ENCODE assay signal across 8 cellular contexts in genomic region chr10:22630229-22631174, GRCh38.
DNase-seq lines count a peak whose midpoint lies in the region; ATAC-seq and TF ChIP-seq lines count a peak whose summit lies in the region.

No MANE protein-coding gene starts in this region.

- peaks cover 6 to 26% of the 10 kb centered on the region in 2 donors for H3K4me1 ChIP-seq in duodenal mucosa (ENCODE audit: control insufficient read depth in 1 of 2, insufficient read depth in 2 of 2, low read length in 2 of 2)

- H3K27me3 Mint-ChIP-seq in nephron progenitor cell (ENCODE audit: low read depth, poor library complexity) = no peaks in the 10 kb centered on the region

- peaks cover 3% of the 10 kb centered on the region for H3K36me3 Mint-ChIP-seq in nephron progenitor cell (ENCODE audit: low read depth)

- peak; percentile 39 for DNase-seq in ACHN
- peak; percentile 71 for DNase-seq in RPMI7951 (ENCODE audit: low read depth)
- no peak for DNase-seq in nephron progenitor cell
- DNase-seq in NK-92 treated with Interleukin-12 subunit alpha and Interleukin-12 subunit beta, amount 100 ng/mL, for 24 hours (lab: John Stamatoyannopoulos, UW) = no peak
- DNase-seq in H7 = no peak

- H3K9me3 Mint-ChIP-seq in nephron progenitor cell = peaks cover 2% of the 10 kb centered on the region

- no peak overlapping the region for H3K4me3 Mint-ChIP-seq in nephron progenitor cell

- H3K36me3 ChIP-seq in duodenal mucosa (ENCODE audit: control insufficient read depth in 1 of 2, insufficient read depth in 2 of 2, low read length in 2 of 2) (no peaks in the 10 kb centered on the region), H7 (replicated peaks; ENCODE audit: control insufficient read depth, insufficient read depth, low read length) (no peaks in the 10 kb centered on the region)

- in situ Hi-C loops in ACHN (cut with HindIII; ENCODE audit: low pct_ligation_motif_present, low pct_unique_long_range_greater_than_20kb, low sequenced_read_pairs) = no loop called here

- no peaks in the 10 kb centered on the region for H3K27me3 ChIP-seq in duodenal mucosa (ENCODE audit: control insufficient read depth in 1 of 2, insufficient read depth in 2 of 2, low read length in 2 of 2)
- H3K27me3 ChIP-seq in H7 (ENCODE audit: control insufficient read depth, insufficient read depth, low read length) = no peaks in the 10 kb centered on the region

- peak; percentile 85 for ATAC-seq in GM18867 (IDR thresholded peaks at IDR 0.05; ENCODE audit: unreplicated experiment)
- ATAC-seq in HG02973 (IDR thresholded peaks at IDR 0.05; ENCODE audit: unreplicated experiment) = peak; percentile 68

- peak overlapping the region; percentile 58 for H3K27ac ChIP-seq in duodenal mucosa (ENCODE audit: low read depth, low read length)

- no peaks in the 10 kb centered on the region for H3K9me3 ChIP-seq in duodenal mucosa (ENCODE audit: control insufficient read depth in 1 of 2, low read length in 2 of 2)

- H3K4me1 Mint-ChIP-seq in nephron progenitor cell = peaks cover 30% of the 10 kb centered on the region

- peak overlapping the region; percentile 31 for H3K27ac Mint-ChIP-seq in nephron progenitor cell

- H3K9ac ChIP-seq in duodenal mucosa (ENCODE audit: low read depth in 1 of 2, low read length in 2 of 2) = peak overlapping the region in 1 of 2 donors; percentile 39

- no peak for TF ChIP-seq CTCF in nephron progenitor cell (IDR thresholded peaks at IDR 0.05)

- H3K4me3 ChIP-seq in duodenal mucosa (ENCODE audit: low read depth in 1 of 2, low read length in 2 of 2) (peak overlapping the region in 1 of 2 donors; percentile 14), H7 (ENCODE audit: insufficient read depth, low read depth, low read length) (no peak overlapping the region)

Comparison
In these comparisons a context has a peak if more than half of its experiments do, and no peak if none do; other contexts are left out.
1. DNase-seq: peak in ACHN (single experiment) and RPMI7951 (single experiment); none in nephron progenitor cell (single experiment), NK-92 treated with Interleukin-12 subunit alpha and Interleukin-12 subunit beta, amount 100 ng/mL, for 24 hours (single experiment) and H7 (single experiment).